In the genomic region with DNA sequence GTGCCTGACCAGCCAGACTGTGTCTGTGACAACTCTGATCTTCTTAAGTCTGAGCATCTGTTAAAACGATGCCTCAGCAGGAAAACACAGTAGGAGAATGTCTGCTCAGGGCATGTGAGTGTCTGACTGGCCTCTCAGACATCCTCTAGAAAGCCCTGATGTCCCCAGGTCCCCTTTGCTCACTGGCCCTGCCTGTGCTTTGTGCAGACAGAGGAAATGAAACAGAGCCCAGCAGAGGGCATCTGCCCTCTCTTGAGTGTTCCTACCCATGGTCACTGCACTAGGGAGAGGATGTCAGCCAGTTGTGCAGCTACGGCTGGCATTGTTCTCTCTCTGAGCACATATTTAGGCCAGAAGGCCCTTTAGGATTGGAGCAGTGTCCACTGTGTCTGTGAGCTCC, we compare ENCODE assay signal across 14 cellular contexts. TPM values are rescaled to one million over a fixed set of nuclear protein-coding genes. Genes with fewer than 3 reads are reported as not detected.
DNase-seq lines count a peak whose midpoint lies in the region; ATAC-seq, FAIRE-seq and TF ChIP-seq lines count a peak whose summit lies in the region.
"Had no signal": no experiment of that assay in that cellular context is flagged by ENCODE, and none has a peak within 500 bp of the region (broad histone marks: within the 10 kb centered on the region; RNA-seq: fewer than 3 reads in every experiment).

No MANE protein-coding gene starts in this region.

- no peak overlapping the region for H2BK12ac ChIP-seq in mesenchymal stem cell (ENCODE audit: low read length in 2 of 2)

- H3K27me3 ChIP-seq in K562 (ENCODE audit: control insufficient read depth in 2 of 2, insufficient read depth in 2 of 2, low read length in 2 of 2) (peaks cover 0 to 8% of the 10 kb centered on the region in 2 experiments; a peak in 2 of 5 replicates), mesenchymal stem cell (ENCODE audit: control insufficient read depth in 1 of 2, insufficient read depth in 1 of 2, low read length in 2 of 2) (peaks cover 8 to 20% of the 10 kb centered on the region in 2 experiments)
- no peaks in the 10 kb centered on the region for H3K27me3 ChIP-seq in CD4-positive, alpha-beta memory T cell (ENCODE audit: insufficient read depth, low read length)

- H3K36me3 ChIP-seq in K562 (ENCODE audit: control insufficient read depth, insufficient read depth, low read length) = no peaks in the 10 kb centered on the region
- H3K36me3 ChIP-seq in mesenchymal stem cell (ENCODE audit: control insufficient read depth in 1 of 2, insufficient read depth in 2 of 2, low read depth in 1 of 2, low read length in 2 of 2) = no peaks in the 10 kb centered on the region
- H3K36me3 ChIP-seq in CD4-positive, alpha-beta memory T cell (ENCODE audit: insufficient read depth, low read length) = no peaks in the 10 kb centered on the region

- no peak overlapping the region for H3K18ac ChIP-seq in mesenchymal stem cell (ENCODE audit: low read depth in 1 of 2, low read length in 2 of 2)

- H2BK5ac ChIP-seq in mesenchymal stem cell (ENCODE audit: low read depth, low read length, poor library complexity, severe bottlenecking) = no peak overlapping the region

- peaks cover 0 to 5% of the 10 kb centered on the region in 2 donors for H3K27me3 Mint-ChIP-seq in CD4-positive, alpha-beta memory T cell

- peaks cover 0 to 6% (median 0%) of the 10 kb centered on the region in 8 donors for H3K9me3 Mint-ChIP-seq in CD4-positive, alpha-beta memory T cell
- H3K9me3 Mint-ChIP-seq: stimulated activated naive CD8-positive, alpha-beta T cell treated with anti-CD3 and anti-CD28 coated beads, Interleukin-15, amount 100 ng/mL, for 72 hours had no signal

- peak; percentile 18 for TF ChIP-seq CTCF in D721Med (IDR thresholded peaks at IDR 0.05; ENCODE audit: insufficient read depth, missing control alignments)
- TF ChIP-seq CTCF in K562 (IDR thresholded peaks at IDR 0.05 in 2 of 3, conservative IDR thresholded peaks at IDR 0.05 in 1 of 3; ENCODE audit: insufficient read depth in 2 of 3, low read depth in 1 of 3, low read length in 3 of 3) = 0 out of 6 replicates have a peak, but pooled peaks of 1 of the 3 experiments have one; percentile 10

- H3K4me2 ChIP-seq in K562 (ENCODE audit: insufficient read depth, low read length) = no peak overlapping the region
- no peak overlapping the region for H3K4me2 ChIP-seq in mesenchymal stem cell (ENCODE audit: low read length, poor library complexity, severe bottlenecking)

- no peaks in the 10 kb centered on the region for H3K4me1 Mint-ChIP-seq in CD4-positive, alpha-beta memory T cell
- H3K4me1 Mint-ChIP-seq: stimulated activated naive CD8-positive, alpha-beta T cell treated with anti-CD3 and anti-CD28 coated beads, Interleukin-15, amount 100 ng/mL, for 72 hours had no signal

- H2AFZ ChIP-seq in K562 (ENCODE audit: low read depth, low read length) (no peak overlapping the region), mesenchymal stem cell (ENCODE audit: low read depth, low read length) (no peak overlapping the region)

- H4K91ac ChIP-seq in mesenchymal stem cell (ENCODE audit: low read length) = no peak overlapping the region

- H3K27ac Mint-ChIP-seq in CD4-positive, alpha-beta memory T cell = no peak overlapping the region
- H3K27ac Mint-ChIP-seq: stimulated activated naive CD8-positive, alpha-beta T cell treated with anti-CD3 and anti-CD28 coated beads, Interleukin-15, amount 100 ng/mL, for 72 hours had no signal

- CTCF ChIA-PET in K562 (lab: Yijun Ruan, JAX; ENCODE audit: low intra/inter-chr PET ratio) = no interaction called here
- CTCF ChIA-PET in CD4-positive, alpha-beta memory T cell (lab: Charles Lee; ENCODE audit: partially characterized antibody) = no interaction called here

- H4K20me1 ChIP-seq in K562 (replicated peaks; ENCODE audit: control insufficient read depth, insufficient read depth, low read length) = no peaks in the 10 kb centered on the region

- H3K27ac ChIP-seq in K562 (ENCODE audit: extremely low read depth, low read depth, low read length) = no peak overlapping the region
- H3K27ac ChIP-seq in mesenchymal stem cell (ENCODE audit: low read length, poor library complexity, severe bottlenecking) = no peak overlapping the region
- no peak overlapping the region for H3K27ac ChIP-seq in CD4-positive, alpha-beta memory T cell (ENCODE audit: low read depth, low read length)

- DNase-seq in D721Med (ENCODE audit: insufficient read length, low spot score) (no peak), HT-29 (ENCODE audit: low spot score) (peak; percentile 12), K562 (ENCODE audit: extremely low read depth in 1 of 4, low spot score in 3 of 4) (no peak), mesenchymal stem cell (peak; percentile 3), NOMO-1 (lab: John Stamatoyannopoulos, UW; ENCODE audit: unreplicated experiment in 2 of 2) (no peak), hepatic stellate cell (ENCODE audit: low spot score) (no peak)
- no peak for DNase-seq in CD4-positive, alpha-beta memory T cell
- DNase-seq: activated CD4-positive, alpha-beta T cell treated with anti-CD3 and anti-CD28 coated beads for 1 hour; activated T-cell treated with anti-CD3 and anti-CD28 coated beads, Interleukin-2, amount 50 U/mL, for 48 hours; hippocampal formation; NCI-H146; stimulated activated CD4-positive, alpha-beta T cell treated with anti-CD3 and anti-CD28 coated beads, Interleukin-4, amount 100 ng/mL, for 1 hour; stimulated activated naive CD8-positive, alpha-beta T cell treated with anti-CD3 and anti-CD28 coated beads, Interleukin-15, amount 100 ng/mL, for 72 hours had no signal

- WGBS in K562 (ENCODE audit: insufficient coverage, low coverage, missing lambda C conversion rate) = 0% methylated on average over 2 of the region's 2 CpGs
- WGBS in mesenchymal stem cell = 34% methylated on average over 2 of the region's 2 CpGs

- H3K4me1 ChIP-seq in K562 (replicated peaks in 1 of 2; ENCODE audit: control insufficient read depth in 2 of 2, insufficient read depth in 2 of 2, low read length in 2 of 2) (no peaks in the 10 kb centered on the region), mesenchymal stem cell (ENCODE audit: control insufficient read depth, insufficient read depth, low read depth, low read length) (no peaks in the 10 kb centered on the region)
- no peaks in the 10 kb centered on the region for H3K4me1 ChIP-seq in CD4-positive, alpha-beta memory T cell (ENCODE audit: insufficient read depth, low read length)

- no peak overlapping the region for H2BK15ac ChIP-seq in mesenchymal stem cell (ENCODE audit: low read depth, poor library complexity, severe bottlenecking)

- no peak overlapping the region for H3K23ac ChIP-seq in mesenchymal stem cell (ENCODE audit: low read length in 2 of 2)

- ATAC-seq in K562 = peak; percentile 33; the same call in 1 of the 3 replicates
- no peak for ATAC-seq in GM18502 (IDR thresholded peaks at IDR 0.05; ENCODE audit: poor library complexity, unreplicated experiment)
- ATAC-seq: stimulated activated naive CD8-positive, alpha-beta T cell treated with anti-CD3 and anti-CD28 coated beads, Interleukin-15, amount 100 ng/mL, for 72 hours had no signal

- no peak overlapping the region for H3K4me3 Mint-ChIP-seq in CD4-positive, alpha-beta memory T cell
- H3K4me3 Mint-ChIP-seq: stimulated activated naive CD8-positive, alpha-beta T cell treated with anti-CD3 and anti-CD28 coated beads, Interleukin-15, amount 100 ng/mL, for 72 hours had no signal

- no peak overlapping the region for H3K14ac ChIP-seq in mesenchymal stem cell (ENCODE audit: low read length in 2 of 2)

- TF ChIP-seq RAD21 in K562 (CRISPR knock-in tag; conservative IDR thresholded peaks at IDR 0.05 in 1 of 2, IDR thresholded peaks at IDR 0.05 in 1 of 2) = no peak

- no peaks in the 10 kb centered on the region for H3K36me3 Mint-ChIP-seq in CD4-positive, alpha-beta memory T cell

- no peaks in the 10 kb centered on the region for H3K79me2 ChIP-seq in K562 (ENCODE audit: control insufficient read depth, insufficient read depth, low read length)

- TF ChIP-seq EP300 in K562 (IDR thresholded peaks at IDR 0.05; ENCODE audit: low read length) = no peak

- H3K9me3 ChIP-seq in K562 (replicated peaks; ENCODE audit: control insufficient read depth, insufficient read depth, low read depth, low read length) (no peaks in the 10 kb centered on the region), mesenchymal stem cell (ENCODE audit: control insufficient read depth, low read length) (no peaks in the 10 kb centered on the region)
- H3K9me3 ChIP-seq in CD4-positive, alpha-beta memory T cell (ENCODE audit: control insufficient read depth in 1 of 2, low read length in 2 of 2) = no peaks in the 10 kb centered on the region

- H3K9me1 ChIP-seq in K562 (ENCODE audit: control insufficient read depth, insufficient read depth, low read length) = no peaks in the 10 kb centered on the region

- no peaks in the 10 kb centered on the region for H3K79me1 ChIP-seq in mesenchymal stem cell (replicated peaks; ENCODE audit: low read length, poor library complexity, severe bottlenecking)

- in situ Hi-C loops in K562 (cut with MboI) = no loop called here

- H3K4me3 ChIP-seq in K562 (no peak overlapping the region), mesenchymal stem cell (ENCODE audit: insufficient read depth in 1 of 2, low read depth in 1 of 2, low read length in 2 of 2) (peak overlapping the region in 1 of 2 experiments; percentile 7)
- H3K4me3 ChIP-seq in CD4-positive, alpha-beta memory T cell (ENCODE audit: low read length in 2 of 2) = no peak overlapping the region

- no peak overlapping the region for H4K8ac ChIP-seq in mesenchymal stem cell (ENCODE audit: low read length)

- POLR2A ChIA-PET in K562 (lab: Yijun Ruan, JAX) = no interaction called here
- POLR2A ChIA-PET in CD4-positive, alpha-beta memory T cell (lab: Charles Lee; ENCODE audit: partially characterized antibody) = no interaction called here

- H3K4ac ChIP-seq in mesenchymal stem cell (ENCODE audit: low read depth in 1 of 2, low read length in 2 of 2) = no peak overlapping the region

- H2BK120ac ChIP-seq in mesenchymal stem cell (ENCODE audit: low read depth, low read length) = no peak overlapping the region

- intact Hi-C loops in K562 (cut with micrococcal nuclease) = no loop called here
- intact Hi-C loops in CD4-positive, alpha-beta memory T cell (cut with micrococcal nuclease) = no loop called here

- TF ChIP-seq POLR2A in K562 (conservative IDR thresholded peaks at IDR 0.05) = no peak

- no TSS peak for BruUV-seq in K562 (replicated peaks; lab: Mats Ljungman, UMichigan)

- no peak overlapping the region for H2AK5ac ChIP-seq in mesenchymal stem cell (ENCODE audit: low read length, severe bottlenecking)

- H3K9ac ChIP-seq in K562 (ENCODE audit: insufficient read depth in 1 of 2, low read depth in 2 of 2, low read length in 2 of 2) = no peak overlapping the region
- H3K9ac ChIP-seq in mesenchymal stem cell (ENCODE audit: low read length) = no peak overlapping the region

- no peak for FAIRE-seq in D721Med (lab: Jason Lieb, UNC)
- FAIRE-seq in K562 (lab: Jason Lieb, UNC) = no peak

RNA-seq across cellular contexts. Expression of gene TRPC7, which starts 56.9 kb away (rescaled TPM):
- total RNA-seq in HT-29 (2014; rRNA removed; shearing (Covaris generic)) = not detected in 2 replicates
- not detected in 2 replicates for total RNA-seq in K562 (2011; cell fraction: chromatin; rRNA removed; ENCODE audit: low replicate concordance)
- not detected in 2 replicates for total RNA-seq in K562 (2011; cell fraction: nucleolus; rRNA removed)
- not detected in 2 replicates for total RNA-seq in K562 (2011; cell fraction: nucleoplasm; rRNA removed)
- total RNA-seq in K562 (2014; rRNA removed) (not detected in 2 replicates), K562 (2014; rRNA removed; fragmentation: Illumina TruSeq; extraction: Trizol) (not detected in 2 replicates), K562 (2015; rRNA removed; fragmentation: Illumina TruSeq; extraction: Trizol) (not detected in 2 replicates), K562 (2021) (not detected in 2 replicates)
- polyA plus RNA-seq in K562 (2011; rRNA removed) (not detected in 2 replicates), K562 (2014; fragmentation: Illumina TruSeq; extraction: Trizol) (not detected in 2 replicates), K562 (2014; fragmentation: Nextera tagmentation; extraction: Ambion mirVana) (not detected), K562 (2014; rRNA removed) (not detected in 2 replicates)
- polyA plus RNA-seq in K562 (2011; cell fraction: cytosol; rRNA removed) = not detected in 2 replicates
- polyA plus RNA-seq in K562 (2011; cell fraction: nucleus; rRNA removed) = not detected in 2 replicates
- polyA plus RNA-seq in K562 (2012) = not detected in 2 replicates
- polyA minus RNA-seq in K562 (2011; rRNA and poly(A)+ RNA removed) = not detected in 2 replicates
- polyA minus RNA-seq in K562 (2011; cell fraction: cytosol; rRNA and poly(A)+ RNA removed) = not detected in 2 replicates
- not detected in 2 replicates for polyA minus RNA-seq in K562 (2011; cell fraction: nucleus; rRNA and poly(A)+ RNA removed)
- not detected for polyA plus RNA-seq in mesenchymal stem cell (2013, experiment 1 of 2)
- not detected for polyA plus RNA-seq in mesenchymal stem cell (2013, experiment 2 of 2)
- total RNA-seq in CD4-positive, alpha-beta memory T cell = not detected
- not detected for polyA plus RNA-seq in CD4-positive, alpha-beta memory T cell

Comparison
In these comparisons a context has a peak if more than half of its experiments do, and no peak if none do; other contexts are left out.
1. DNase-seq: peak in HT-29 (single experiment) and mesenchymal stem cell (single experiment); none in D721Med (single experiment), K562 (0 of 4), NOMO-1 (0 of 2), CD4-positive, alpha-beta memory T cell (0 of 5) and hepatic stellate cell (single experiment).